Comparison of ENCODE assay signal across 1 cellular context in the genomic region with DNA sequence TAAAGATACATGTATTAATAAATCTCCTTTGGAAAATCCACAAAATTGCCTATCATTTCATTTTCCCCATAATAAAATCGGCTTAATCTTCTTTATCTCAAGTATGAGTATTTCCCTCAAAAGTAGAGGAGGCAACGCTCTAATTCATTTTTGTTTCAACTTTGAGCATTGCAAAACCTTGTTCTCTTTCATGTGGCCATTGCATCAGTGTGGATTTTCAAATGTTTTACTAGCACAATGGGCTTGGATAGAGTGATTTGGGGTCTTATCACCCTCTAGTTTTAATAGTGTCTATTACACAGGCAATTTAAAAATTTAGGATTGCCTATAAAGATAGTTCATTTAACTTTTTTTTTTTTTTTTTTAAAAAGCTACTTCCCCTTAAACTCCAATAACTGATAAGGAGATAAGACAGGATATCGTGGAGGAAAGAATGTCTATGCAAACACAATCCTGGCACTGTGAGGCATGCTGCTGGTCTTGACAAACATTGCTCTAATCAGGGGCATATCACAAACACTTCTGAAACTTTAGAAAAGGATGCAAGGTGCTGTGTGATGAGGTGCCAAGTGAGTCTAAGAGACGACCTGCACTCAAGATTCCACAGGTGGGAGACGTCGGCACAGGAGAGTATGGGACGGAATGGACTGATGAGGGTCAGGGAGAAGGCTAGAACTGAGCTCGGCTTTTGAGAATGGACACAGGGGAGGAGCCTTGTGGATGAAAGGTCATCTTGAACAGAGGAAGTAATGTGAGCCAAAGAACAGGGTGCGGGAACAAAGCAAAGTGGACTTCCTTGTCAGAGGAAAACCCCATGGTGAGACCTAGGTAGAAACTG.
TF ChIP-seq lines count a peak whose summit lies in the region.

No MANE protein-coding gene starts in this region.

TF ChIP-seq in HEK293, 187 proteins besides CTCF, POLR2A, EP300 and RAD21 (continued from another document):
- TF ChIP-seq, protein P1, sequence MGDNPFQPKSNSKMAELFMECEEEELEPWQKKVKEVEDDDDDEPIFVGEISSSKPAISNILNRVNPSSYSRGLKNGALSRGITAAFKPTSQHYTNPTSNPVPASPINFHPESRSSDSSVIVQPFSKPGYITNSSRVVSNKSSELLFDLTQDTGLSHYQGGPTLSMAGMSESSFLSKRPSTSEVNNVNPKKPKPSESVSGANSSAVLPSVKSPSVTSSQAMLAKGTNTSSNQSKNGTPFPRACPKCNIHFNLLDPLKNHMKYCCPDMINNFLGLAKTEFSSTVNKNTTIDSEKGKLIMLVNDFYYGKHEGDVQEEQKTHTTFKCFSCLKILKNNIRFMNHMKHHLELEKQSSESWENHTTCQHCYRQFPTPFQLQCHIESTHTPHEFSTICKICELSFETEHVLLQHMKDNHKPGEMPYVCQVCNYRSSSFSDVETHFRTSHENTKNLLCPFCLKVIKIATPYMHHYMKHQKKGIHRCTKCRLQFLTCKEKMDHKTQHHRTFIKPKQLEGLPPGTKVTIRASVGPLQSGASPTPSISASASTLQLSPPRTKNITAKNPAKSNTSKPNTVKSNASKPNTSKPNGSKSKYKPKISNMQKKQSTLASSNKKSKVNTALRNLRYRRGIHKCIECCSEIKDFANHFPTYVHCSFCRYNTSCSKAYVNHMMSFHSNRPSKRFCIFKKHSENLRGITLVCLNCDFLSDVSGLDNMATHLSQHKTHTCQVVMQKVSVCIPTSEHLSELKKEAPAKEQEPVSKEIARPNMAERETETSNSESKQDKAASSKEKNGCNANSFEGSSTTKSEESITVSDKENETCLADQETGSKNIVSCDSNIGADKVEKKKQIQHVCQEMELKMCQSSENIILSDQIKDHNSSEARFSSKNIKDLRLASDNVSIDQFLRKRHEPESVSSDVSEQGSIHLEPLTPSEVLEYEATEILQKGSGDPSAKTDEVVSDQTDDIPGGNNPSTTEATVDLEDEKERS (tag by site-specific recombination; IDR thresholded peaks at IDR 0.05) = no peak
- no peak for TF ChIP-seq SP2 (tag by site-specific recombination; IDR thresholded peaks at IDR 0.05)
- TF ChIP-seq SCRT2 (tag by site-specific recombination; IDR thresholded peaks at IDR 0.05) = 0 out of 2 replicates have a peak, but pooled peaks have one; percentile 14
